22 cellular contexts compared by ENCODE assay signal in the genomic region with DNA sequence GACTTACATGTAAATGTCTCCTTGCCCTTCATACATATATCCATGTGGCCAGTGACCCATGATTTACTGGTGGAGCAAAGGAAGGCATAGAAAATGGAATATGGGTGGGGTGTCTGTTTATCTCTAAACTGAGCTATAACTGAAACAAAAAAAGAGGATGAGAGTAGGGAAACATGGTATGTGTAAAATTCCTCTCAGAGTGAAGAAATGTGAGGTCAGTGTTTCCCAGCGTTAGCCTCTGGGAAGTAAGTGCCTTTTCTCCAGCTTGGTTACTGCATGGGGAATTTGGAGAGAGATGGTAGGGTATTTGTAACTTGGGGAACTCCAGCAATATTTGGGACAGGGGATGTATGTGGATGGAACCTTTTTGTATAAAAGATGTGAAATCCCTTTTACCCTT.
DNase-seq lines count a peak whose midpoint lies in the region; ATAC-seq and TF ChIP-seq lines count a peak whose summit lies in the region.
"Had no signal": no experiment of that assay in that cellular context is flagged by ENCODE, and none has a peak within 500 bp of the region (broad histone marks: within the 10 kb centered on the region; RNA-seq: fewer than 3 reads in every experiment).

No MANE protein-coding gene starts in this region.

- H4K91ac ChIP-seq in IMR-90 (ENCODE audit: insufficient read depth, low read depth, low read length) = no peak overlapping the region

- H3K56ac ChIP-seq in IMR-90 (ENCODE audit: extremely low read depth, insufficient read depth, low read length) = no peak overlapping the region

- ATAC-seq in IMR-90 (ENCODE audit: low read depth) = peak; percentile 68
- ATAC-seq in GM18505 (IDR thresholded peaks at IDR 0.05; ENCODE audit: unreplicated experiment) = no peak
- no peak for ATAC-seq in HG02852 (IDR thresholded peaks at IDR 0.05; ENCODE audit: unreplicated experiment)
- ATAC-seq: mucosa of descending colon; stimulated activated naive CD8-positive, alpha-beta T cell treated with anti-CD3 and anti-CD28 coated beads, Interleukin-15, amount 100 ng/mL, for 72 hours had no signal

- DNase-seq in IMR-90 (peak; percentile 25), esophagus muscularis mucosa (ENCODE audit: extremely low spot score) (no peak), transverse colon (no peak), GM03348 (ENCODE audit: low spot score) (no peak)
- no peak for DNase-seq in activated CD4-positive, alpha-beta T cell treated with anti-CD3 and anti-CD28 coated beads for 4 hours
- DNase-seq: activated CD4-positive, alpha-beta T cell treated with anti-CD3 and anti-CD28 coated beads, Interleukin-2, amount 10 ng/mL, durations not matched to agents 24 days and 14 days; activated naive CD4-positive, alpha-beta T cell treated with anti-CD3 and anti-CD28 coated beads, Interleukin-2, amount 50 U/mL, for 16 hours; CD4-positive, CD25-positive, alpha-beta regulatory T cell; cerebellar nuclear complex; effector CD8-positive, alpha-beta T cell; glutamatergic neuron; H7; kidney glomerular epithelial cell; mucosa of descending colon; NCI-H2107; Peyer's patch; stimulated activated naive CD8-positive, alpha-beta T cell treated with anti-CD3 and anti-CD28 coated beads, Interleukin-15, amount 100 ng/mL, for 72 hours had no signal

- H3K4me2 ChIP-seq in IMR-90 (ENCODE audit: low read depth, low read length) = no peak overlapping the region

- H3K4me1 ChIP-seq in IMR-90 (ENCODE audit: control insufficient read depth, insufficient read depth, low read length) (peaks cover 7% of the 10 kb centered on the region), esophagus muscularis mucosa (peaks cover 80 to 94% (median 90%) of the 10 kb centered on the region in 4 donors), neutrophil (ENCODE audit: control insufficient read depth in 1 of 2, insufficient read depth in 1 of 2, low read depth in 1 of 2, low read length in 1 of 2) (peaks cover 52 to 57% of the 10 kb centered on the region in 2 experiments), transverse colon (peaks cover 27 to 74% (median 50%) of the 10 kb centered on the region in 4 donors)
- H3K4me1 ChIP-seq: SJSA1 had no signal

- intact Hi-C loops in IMR-90 (cut with micrococcal nuclease) = no loop called here
- intact Hi-C loops in esophagus muscularis mucosa (cut with DNase I) = no loop called here
- intact Hi-C loops in transverse colon (cut with DNase I; ENCODE audit: low total_unique reads) = no loop called here

- no CpG with 5 or more reads among the region's 1 CpG for WGBS in IMR-90 (ENCODE audit: extremely low coverage in 2 of 2, insufficient read length in 1 of 2), 2 experiments
- 39% methylated on average over 1 of the region's 1 CpG for WGBS in esophagus muscularis mucosa
- WGBS in transverse colon (ENCODE audit: low coverage in 1 of 2), 2 donors = 73 to 80% methylated on average over 1 of the region's 1 CpG

- no peak overlapping the region for H3K18ac ChIP-seq in IMR-90 (ENCODE audit: low read depth, low read length)

- no peak overlapping the region for H3K27ac ChIP-seq in IMR-90 (ENCODE audit: insufficient read depth, low read length)
- H3K27ac ChIP-seq in esophagus muscularis mucosa (replicated peaks in 1 of 4) = peak overlapping the region; percentile 28 to 67 (median 56)
- H3K27ac ChIP-seq in neutrophil = peak overlapping the region; percentile 4
- H3K27ac ChIP-seq in transverse colon = peak overlapping the region; percentile 66 to 73 (median 72)
- H3K27ac ChIP-seq: HL-60, Peyer's patch, SJSA1 had no signal

- H2BK120ac ChIP-seq in IMR-90 (ENCODE audit: low read depth, low read length) = no peak overlapping the region

- H3K9me3 ChIP-seq in IMR-90 (ENCODE audit: control insufficient read depth, insufficient read depth, low read length) (no peaks in the 10 kb centered on the region), esophagus muscularis mucosa (no peaks in the 10 kb centered on the region), neutrophil (no peaks in the 10 kb centered on the region), transverse colon (no peaks in the 10 kb centered on the region)
- H3K9me3 ChIP-seq: mucosa of descending colon, Peyer's patch, SJSA1 had no signal

- no peak overlapping the region for H2AFZ ChIP-seq in IMR-90 (replicated peaks; ENCODE audit: low read length, poor library complexity)

- peak overlapping the region; percentile 27; the same call in 1 of the 2 replicates for H3K14ac ChIP-seq in IMR-90 (replicated peaks; ENCODE audit: low read depth, low read length)

- CTCF ChIA-PET in IMR-90 (lab: Yijun Ruan, JAX) = no interaction called here

- H3K36me3 ChIP-seq in IMR-90 (ENCODE audit: control insufficient read depth, insufficient read depth, low read length) = no peaks in the 10 kb centered on the region
- H3K36me3 ChIP-seq in esophagus muscularis mucosa = no peaks in the 10 kb centered on the region
- H3K36me3 ChIP-seq in neutrophil = no peaks in the 10 kb centered on the region
- no peaks in the 10 kb centered on the region for H3K36me3 ChIP-seq in transverse colon
- H3K36me3 ChIP-seq: Peyer's patch, SJSA1 had no signal

- TF ChIP-seq EP300 in esophagus muscularis mucosa (IDR thresholded peaks at IDR 0.05) = no peak
- TF ChIP-seq EP300 in transverse colon (IDR thresholded peaks at IDR 0.05; ENCODE audit: low read depth) = no peak

- H3K23ac ChIP-seq in IMR-90 (ENCODE audit: low read depth, low read length) = no peak overlapping the region

- no peak overlapping the region for H3K4ac ChIP-seq in IMR-90 (ENCODE audit: low read depth, low read length)

- no peak overlapping the region for H2BK5ac ChIP-seq in IMR-90 (ENCODE audit: low read depth, low read length, poor library complexity, severe bottlenecking)

- TF ChIP-seq POLR2A in IMR-90 (IDR thresholded peaks at IDR 0.05; ENCODE audit: low read depth, low read length) (no peak), esophagus muscularis mucosa (IDR thresholded peaks at IDR 0.05; ENCODE audit: low read depth) (no peak), transverse colon (IDR thresholded peaks at IDR 0.05) (no peak), GM18505 (IDR thresholded peaks at IDR 0.05; ENCODE audit: borderline replicate concordance, extremely low read depth, insufficient read depth, insufficient read length) (no peak)

- TF ChIP-seq CTCF in IMR-90 (conservative IDR thresholded peaks at IDR 0.05; ENCODE audit: low read depth, low read length) = no peak
- no peak for TF ChIP-seq CTCF in esophagus muscularis mucosa (IDR thresholded peaks at IDR 0.05)
- TF ChIP-seq CTCF in neutrophil (IDR thresholded peaks at IDR 0.05) = no peak
- TF ChIP-seq CTCF in transverse colon (IDR thresholded peaks at IDR 0.05) = no peak

- BruUV-seq in IMR-90 (replicated peaks; lab: Mats Ljungman, UMichigan) = no TSS peak

- in situ Hi-C loops in IMR-90 (cut with MboI; ENCODE audit: low sequenced_read_pairs) (no loop called here), transverse colon (cut with MboI; ENCODE audit: low pct_ligation_motif_present in 1 of 4, low pct_unique_long_range_greater_than_20kb in 1 of 4, low sequenced_read_pairs in 3 of 4) (no loop called here)

- no peaks in the 10 kb centered on the region for H3K27me3 ChIP-seq in IMR-90 (ENCODE audit: control insufficient read depth, insufficient read depth, low read length)
- H3K27me3 ChIP-seq in esophagus muscularis mucosa = no peaks in the 10 kb centered on the region
- no peaks in the 10 kb centered on the region for H3K27me3 ChIP-seq in neutrophil
- H3K27me3 ChIP-seq in transverse colon = no peaks in the 10 kb centered on the region
- H3K27me3 ChIP-seq: Peyer's patch, SJSA1 had no signal

- no peak overlapping the region for H2AK9ac ChIP-seq in IMR-90 (replicated peaks; ENCODE audit: low read depth, low read length, poor library complexity)

- dilution Hi-C loops in IMR-90 (cut with HindIII; ENCODE audit: low sequenced_read_pairs, unreplicated experiment) = no loop called here

- H3K4me3 ChIP-seq in IMR-90 (ENCODE audit: insufficient read depth, low read depth, low read length) (no peak overlapping the region), esophagus muscularis mucosa (no peak overlapping the region), neutrophil (ENCODE audit: low read depth in 1 of 2, low read length in 1 of 2) (no peak overlapping the region), transverse colon (no peak overlapping the region)
- H3K4me3 ChIP-seq: mucosa of descending colon, Peyer's patch, SJSA1 had no signal

- no peak overlapping the region for H4K5ac ChIP-seq in IMR-90 (ENCODE audit: low read depth, low read length)

- H4K8ac ChIP-seq in IMR-90 (ENCODE audit: low read depth in 2 of 2, low read length in 2 of 2) = no peak overlapping the region

- H4K20me1 ChIP-seq in IMR-90 (ENCODE audit: insufficient read depth, low read length) = peaks cover 15% of the 10 kb centered on the region; the same call in 1 of the 2 replicates

- H3K9me1 ChIP-seq in IMR-90 (ENCODE audit: insufficient read depth, low read length) = peaks cover 12% of the 10 kb centered on the region

- no peak overlapping the region; the same call in 1 of the 2 replicates for H2AK5ac ChIP-seq in IMR-90 (ENCODE audit: low read depth, low read length)

- H2BK15ac ChIP-seq in IMR-90 (ENCODE audit: low read depth, low read length) = no peak overlapping the region

- H2BK20ac ChIP-seq in IMR-90 (ENCODE audit: low read depth, low read length) = no peak overlapping the region

- POLR2A ChIA-PET in IMR-90 (lab: Charles Lee; ENCODE audit: unreplicated experiment) = no interaction called here

- H3K9ac ChIP-seq in IMR-90 (ENCODE audit: low read depth, low read length) = no peak overlapping the region

- no peak for TF ChIP-seq RAD21 in IMR-90 (IDR thresholded peaks at IDR 0.05; ENCODE audit: low read length)

- peaks cover 28 to 60% of the 10 kb centered on the region in 2 experiments for H3K79me1 ChIP-seq in IMR-90 (ENCODE audit: low read depth in 1 of 2, low read length in 2 of 2)

TF ChIP-seq in IMR-90, 13 proteins besides CTCF, POLR2A, EP300 and RAD21 (continues in another document):
- TF ChIP-seq MXI1 (IDR thresholded peaks at IDR 0.05; ENCODE audit: borderline replicate concordance, low read depth, low read length) (no peak), MAZ (IDR thresholded peaks at IDR 0.05; ENCODE audit: borderline replicate concordance, low read depth, low read length) (no peak), BHLHE40 (IDR thresholded peaks at IDR 0.05; ENCODE audit: low read depth, low read length) (no peak), CEBPB (IDR thresholded peaks at IDR 0.05; ENCODE audit: low read depth, low read length) (no peak), FOS (IDR thresholded peaks at IDR 0.05; ENCODE audit: low read depth, low read length) (no peak), SMC3 (IDR thresholded peaks at IDR 0.05; ENCODE audit: low read depth, low read length) (no peak), CHD1 (IDR thresholded peaks at IDR 0.05; ENCODE audit: low read depth, low read length) (no peak)
- TF ChIP-seq, protein P1, sequence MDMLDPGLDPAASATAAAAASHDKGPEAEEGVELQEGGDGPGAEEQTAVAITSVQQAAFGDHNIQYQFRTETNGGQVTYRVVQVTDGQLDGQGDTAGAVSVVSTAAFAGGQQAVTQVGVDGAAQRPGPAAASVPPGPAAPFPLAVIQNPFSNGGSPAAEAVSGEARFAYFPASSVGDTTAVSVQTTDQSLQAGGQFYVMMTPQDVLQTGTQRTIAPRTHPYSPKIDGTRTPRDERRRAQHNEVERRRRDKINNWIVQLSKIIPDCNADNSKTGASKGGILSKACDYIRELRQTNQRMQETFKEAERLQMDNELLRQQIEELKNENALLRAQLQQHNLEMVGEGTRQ (IDR thresholded peaks at IDR 0.05; ENCODE audit: low read depth, low read length) = no peak
